15 cellular contexts compared by ENCODE assay signal in the genomic region with DNA sequence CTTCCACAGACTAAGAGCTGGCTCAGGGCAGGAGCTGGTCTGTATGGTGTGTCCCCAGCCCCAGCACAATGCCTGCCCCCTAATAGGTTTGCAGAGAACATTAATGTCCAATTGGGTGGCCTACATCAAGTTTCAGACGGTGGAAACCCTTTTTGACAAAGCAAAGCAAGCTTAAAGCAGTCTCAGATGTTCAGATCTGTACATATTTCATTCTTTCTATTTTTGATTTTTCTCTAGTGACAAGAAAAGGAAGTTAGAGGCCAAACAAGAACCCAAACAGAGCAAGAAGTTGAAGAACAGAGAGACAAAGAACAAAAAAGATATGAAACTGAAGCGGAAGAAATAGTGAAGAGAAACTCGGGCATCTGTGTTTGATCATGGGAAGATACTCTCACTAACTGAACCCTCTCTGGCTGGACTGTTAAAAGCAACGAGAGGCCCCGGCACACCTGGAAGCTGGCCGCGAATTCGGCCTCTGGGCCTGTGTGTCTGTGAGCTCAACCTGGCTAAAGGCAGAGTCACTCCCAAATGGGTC. TPM values are rescaled to one million over a fixed set of nuclear protein-coding genes. Genes with fewer than 3 reads are reported as not detected.
A peak's percentile ranks its signal among the peaks of the same experiment; 100 is the strongest.
DNase-seq lines count a peak whose midpoint lies in the region; ATAC-seq and TF ChIP-seq lines count a peak whose summit lies in the region.
"Had no signal": no experiment of that assay in that cellular context is flagged by ENCODE, and none has a peak within 500 bp of the region (broad histone marks: within the 10 kb centered on the region; RNA-seq: fewer than 3 reads in every experiment).

No MANE protein-coding gene starts in this region.

- ATAC-seq in HG02623 (IDR thresholded peaks at IDR 0.05; ENCODE audit: unreplicated experiment) (peak; percentile 46), HG03575 (IDR thresholded peaks at IDR 0.05; ENCODE audit: extremely low read depth, insufficient number of reproducible peaks, low FRiP score, unreplicated experiment) (peak; percentile 50), omental fat pad (ENCODE audit: low FRiP score) (no peak), GM19452 (IDR thresholded peaks at IDR 0.05; ENCODE audit: unreplicated experiment) (no peak)
- ATAC-seq: A549; activated CD4-positive, alpha-beta T cell treated with anti-CD3 and anti-CD28 coated beads for 36 hours had no signal

- no peak for DNase-seq in activated naive CD4-positive, alpha-beta T cell treated with anti-CD3 and anti-CD28 coated beads, Interleukin-2, amount 10 ng/mL, durations not matched to agents 7 days and 5 days
- no peak for DNase-seq in activated naive CD4-positive, alpha-beta T cell (lab: John Stamatoyannopoulos, UW)
- no peak for DNase-seq in omental fat pad (ENCODE audit: low spot score)
- DNase-seq in activated CD4-positive, alpha-beta T cell treated with anti-CD3 and anti-CD28 coated beads for 1 hour: no peak
- DNase-seq in effector CD8-positive, alpha-beta T cell (lab: John Stamatoyannopoulos, UW): no peak
- DNase-seq: activated CD4-positive, alpha-beta T cell treated with anti-CD3 and anti-CD28 coated beads for 36 hours; Calu3; mammary epithelial cell; nucleus accumbens; thyroid gland had no signal

- no peaks in the 10 kb centered on the region for H3K27me3 Mint-ChIP-seq in activated naive CD4-positive, alpha-beta T cell treated with anti-CD3 and anti-CD28 coated beads, Interleukin-2, amount 10 ng/mL, durations not matched to agents 7 days and 5 days
- H3K27me3 Mint-ChIP-seq: activated CD4-positive, alpha-beta T cell treated with anti-CD3 and anti-CD28 coated beads for 36 hours had no signal

- H3K9me3 Mint-ChIP-seq in activated naive CD4-positive, alpha-beta T cell treated with anti-CD3 and anti-CD28 coated beads, Interleukin-2, amount 10 ng/mL, durations not matched to agents 7 days and 5 days: no peaks in the 10 kb centered on the region
- H3K9me3 Mint-ChIP-seq: activated T-helper 1 cell treated with anti-CD3 and anti-CD28 coated beads, Interleukin-12 subunit alpha, Interleukin-12 subunit beta, Interleukin-2, Interleukin-4 antibody, amounts not matched to agents 30 ng/mL and 10 ng/mL and 1 ng/mL, durations not matched to agents 14 hours and 24 hours and 36 hours had no signal

- peak overlapping the region; percentile 13 for H3K27ac Mint-ChIP-seq in activated naive CD4-positive, alpha-beta T cell treated with anti-CD3 and anti-CD28 coated beads, Interleukin-2, amount 10 ng/mL, durations not matched to agents 7 days and 5 days
- H3K27ac Mint-ChIP-seq: activated CD4-positive, alpha-beta T cell treated with anti-CD3 and anti-CD28 coated beads for 36 hours; activated T-helper 1 cell treated with anti-CD3 and anti-CD28 coated beads, Interleukin-12 subunit alpha, Interleukin-12 subunit beta, Interleukin-2, Interleukin-4 antibody, amounts not matched to agents 30 ng/mL and 10 ng/mL and 1 ng/mL, durations not matched to agents 14 hours and 24 hours and 36 hours had no signal

- peaks cover 51% of the 10 kb centered on the region for H3K36me3 Mint-ChIP-seq in activated naive CD4-positive, alpha-beta T cell treated with anti-CD3 and anti-CD28 coated beads, Interleukin-2, amount 10 ng/mL, durations not matched to agents 7 days and 5 days

- no peak for TF ChIP-seq CTCF in omental fat pad (IDR thresholded peaks at IDR 0.05)

- CTCF ChIA-PET in activated naive CD4-positive, alpha-beta T cell treated with anti-CD3 and anti-CD28 coated beads, Interleukin-2, amount 10 ng/mL, durations not matched to agents 7 days and 5 days (lab: Charles Lee): interaction anchor here (1.1 kb wide), 1 partner anchor 10 kb away, joined by 3 read pairs; no protein-coding TSS in a partner anchor

- no peaks in the 10 kb centered on the region for H3K4me1 Mint-ChIP-seq in activated naive CD4-positive, alpha-beta T cell treated with anti-CD3 and anti-CD28 coated beads, Interleukin-2, amount 10 ng/mL, durations not matched to agents 7 days and 5 days
- H3K4me1 Mint-ChIP-seq: activated CD4-positive, alpha-beta T cell treated with anti-CD3 and anti-CD28 coated beads for 36 hours had no signal

- H3K4me3 Mint-ChIP-seq in activated naive CD4-positive, alpha-beta T cell treated with anti-CD3 and anti-CD28 coated beads, Interleukin-2, amount 10 ng/mL, durations not matched to agents 7 days and 5 days: no peak overlapping the region
- H3K4me3 Mint-ChIP-seq: activated CD4-positive, alpha-beta T cell treated with anti-CD3 and anti-CD28 coated beads for 36 hours; activated T-helper 1 cell treated with anti-CD3 and anti-CD28 coated beads, Interleukin-12 subunit alpha, Interleukin-12 subunit beta, Interleukin-2, Interleukin-4 antibody, amounts not matched to agents 30 ng/mL and 10 ng/mL and 1 ng/mL, durations not matched to agents 14 hours and 24 hours and 36 hours had no signal

RNA-seq across cellular contexts. Expression of a gene that starts 40.5 kb away (rescaled TPM):
- total RNA-seq in omental fat pad: 10 to 100 TPM; 26.5 to 52.7 (median 27.7) TPM

Comparison
In these comparisons a context has a peak if more than half of its experiments do, and no peak if none do; other contexts are left out.
1. ATAC-seq: peak in HG02623 (single experiment) and HG03575 (single experiment); none in omental fat pad (single experiment) and GM19452 (single experiment).